In the genomic region with DNA sequence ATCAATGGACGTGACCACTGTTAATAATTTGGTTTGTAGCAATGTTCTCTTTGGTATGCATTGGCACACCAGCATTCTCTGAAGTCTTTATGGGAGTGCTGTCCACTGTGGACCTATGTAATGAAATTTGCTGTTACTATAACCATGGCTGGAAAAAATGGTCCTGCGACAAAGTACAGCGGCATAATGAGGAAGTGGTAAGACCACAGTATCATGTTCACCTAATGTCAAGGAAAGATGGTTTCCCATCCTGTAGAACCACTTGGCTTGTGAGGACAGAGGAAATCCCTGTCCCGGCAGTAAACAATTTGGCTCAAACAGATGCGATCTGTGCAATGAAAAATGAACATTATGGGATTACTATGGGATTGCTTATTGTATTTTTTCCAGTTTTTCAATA, we compare ENCODE assay signal across 33 cellular contexts.
"Had no signal": no experiment of that assay in that cellular context is flagged by ENCODE, and none has a peak within 500 bp of the region (broad histone marks: within the 10 kb centered on the region; RNA-seq: fewer than 3 reads in every experiment).

No MANE protein-coding gene starts in this region.

- ATAC-seq: esophagus mucosa; gastroesophageal sphincter; heart right ventricle; left ventricle myocardium superior; lower lobe of right lung; mucosa of descending colon; natural killer cell treated with Interleukin-12 subunit alpha and Interleukin-12 subunit beta and Interleukin-15 and Interleukin-18, amount 100 ng/mL, for 72 hours; right lobe of liver; upper lobe of right lung had no signal

- H3K4me1 ChIP-seq: gastroesophageal sphincter, lower lobe of right lung, parathyroid adenoma, upper lobe of right lung, uterus had no signal

- DNase-seq: dorsolateral prefrontal cortex; effector CD8-positive, alpha-beta T cell; endodermal cell; foreskin fibroblast; heart right ventricle; hypothalamus; immature natural killer cell; islet precursor cell; kidney glomerular epithelial cell; left colon; left ventricle myocardium superior; lower lobe of right lung; mucosa of descending colon; naive B cell; right lobe of liver; small intestine; stimulated activated CD4-positive, alpha-beta T cell treated with anti-CD3 and anti-CD28 coated beads, Interleukin-15, amount 100 ng/mL, for 24 hours; stimulated activated CD4-positive, alpha-beta T cell treated with anti-CD3 and anti-CD28 coated beads, Interleukin-2, amount 100 ng/mL, for 48 hours; stimulated activated naive B cell treated with anti-CD40 and anti-IgM and Interleukin-4, amounts not matched to agents 10 μg/mL and 1 μg/mL and 100 μg/mL, for 72 hours; upper lobe of right lung; uterus had no signal

- H3K27ac ChIP-seq: dorsolateral prefrontal cortex, epithelial cell of prostate, gastroesophageal sphincter, heart right ventricle, lower lobe of right lung, neural progenitor cell, parathyroid adenoma, right lobe of liver, thoracic aorta, tibial nerve, upper lobe of right lung, uterus had no signal

- H3K9me3 Mint-ChIP-seq: endodermal cell; immature natural killer cell; mesothelial cell of epicardium; naive B cell; natural killer cell treated with Interleukin-12 subunit alpha and Interleukin-12 subunit beta and Interleukin-15 and Interleukin-18, amount 100 ng/mL, for 72 hours; neural progenitor cell; stimulated activated naive B cell treated with anti-CD40 and anti-IgM and Interleukin-4, amounts not matched to agents 10 μg/mL and 1 μg/mL and 100 μg/mL, for 72 hours; stimulated activated naive CD8-positive, alpha-beta T cell treated with anti-CD3 and anti-CD28 coated beads, Interleukin-15, Interleukin-2, amounts not matched to agents 100 ng/mL and 50 ng/mL, for 24 hours had no signal

- H3K27me3 ChIP-seq: dorsolateral prefrontal cortex, gastroesophageal sphincter, heart right ventricle, neural progenitor cell, right lobe of liver, tibial nerve, upper lobe of right lung, uterus had no signal

- FAIRE-seq: colon, small intestine had no signal

- H3K27ac Mint-ChIP-seq: endodermal cell; immature natural killer cell; mesothelial cell of epicardium; naive B cell; natural killer cell treated with Interleukin-12 subunit alpha and Interleukin-12 subunit beta and Interleukin-15 and Interleukin-18, amount 100 ng/mL, for 72 hours; neural progenitor cell; progenitor cell of endocrine pancreas; stimulated activated naive B cell treated with anti-CD40 and anti-IgM and Interleukin-4, amounts not matched to agents 10 μg/mL and 1 μg/mL and 100 μg/mL, for 72 hours; stimulated activated naive CD8-positive, alpha-beta T cell treated with anti-CD3 and anti-CD28 coated beads, Interleukin-15, Interleukin-2, amounts not matched to agents 100 ng/mL and 50 ng/mL, for 24 hours had no signal

- H3K36me3 Mint-ChIP-seq: immature natural killer cell; mesothelial cell of epicardium; naive B cell; neural progenitor cell; stimulated activated naive B cell treated with anti-CD40 and anti-IgM and Interleukin-4, amounts not matched to agents 10 μg/mL and 1 μg/mL and 100 μg/mL, for 72 hours had no signal

- H3K4me1 Mint-ChIP-seq: naive B cell had no signal

- H3K4me3 Mint-ChIP-seq: endodermal cell; immature natural killer cell; mesothelial cell of epicardium; naive B cell; natural killer cell treated with Interleukin-12 subunit alpha and Interleukin-12 subunit beta and Interleukin-15 and Interleukin-18, amount 100 ng/mL, for 72 hours; neural progenitor cell; stimulated activated naive B cell treated with anti-CD40 and anti-IgM and Interleukin-4, amounts not matched to agents 10 μg/mL and 1 μg/mL and 100 μg/mL, for 72 hours; stimulated activated naive CD8-positive, alpha-beta T cell treated with anti-CD3 and anti-CD28 coated beads, Interleukin-15, Interleukin-2, amounts not matched to agents 100 ng/mL and 50 ng/mL, for 24 hours had no signal

- H3K27me3 Mint-ChIP-seq: natural killer cell treated with Interleukin-12 subunit alpha and Interleukin-12 subunit beta and Interleukin-15 and Interleukin-18, amount 100 ng/mL, for 72 hours; stimulated activated naive B cell treated with anti-CD40 and anti-IgM and Interleukin-4, amounts not matched to agents 10 μg/mL and 1 μg/mL and 100 μg/mL, for 72 hours; stimulated activated naive CD8-positive, alpha-beta T cell treated with anti-CD3 and anti-CD28 coated beads, Interleukin-15, Interleukin-2, amounts not matched to agents 100 ng/mL and 50 ng/mL, for 24 hours had no signal
